ENCODE assay signal across 15 cellular contexts in the genomic region with DNA sequence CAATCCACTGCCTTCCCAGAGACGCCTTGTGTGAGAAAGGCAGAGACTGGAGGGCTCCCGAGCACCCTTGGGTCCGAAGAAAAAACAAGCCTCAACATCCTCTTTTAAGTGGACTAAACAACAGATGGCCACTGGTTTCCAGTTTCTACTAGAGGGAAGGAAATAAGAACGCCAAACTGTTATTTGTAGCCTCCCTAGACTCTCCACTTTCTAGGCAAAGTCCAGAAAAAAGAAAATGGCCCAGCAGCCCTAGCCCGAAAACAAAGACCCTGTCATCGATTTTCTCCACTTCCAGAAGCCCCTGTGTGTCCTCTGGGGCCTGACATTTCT. TPM values are rescaled to one million over a fixed set of nuclear protein-coding genes. Genes with fewer than 3 reads are reported as not detected.
DNase-seq lines count a peak whose midpoint lies in the region; ATAC-seq, FAIRE-seq and TF ChIP-seq lines count a peak whose summit lies in the region.
"Had no signal": no experiment of that assay in that cellular context is flagged by ENCODE, and none has a peak within 500 bp of the region (broad histone marks: within the 10 kb centered on the region; RNA-seq: fewer than 3 reads in every experiment).

No MANE protein-coding gene starts in this region.

- H3K56ac ChIP-seq in IMR-90 (ENCODE audit: extremely low read depth, insufficient read depth, low read length), result no peak overlapping the region

- in situ Hi-C loops in IMR-90 (cut with MboI; ENCODE audit: low sequenced_read_pairs), result no loop called here
- in situ Hi-C loops in GM12878 (cut with MboI), result no loop called here

- H3K79me2 ChIP-seq in GM12878 (ENCODE audit: control insufficient read depth, insufficient read depth, low read length), result peaks cover 71% of the 10 kb centered on the region

- RAD21 ChIA-PET in GM12878 (lab: Charles Lee; ENCODE audit: unreplicated experiment), result interaction anchor here (1.2 kb wide), 1 partner anchor 18 kb away, joined by 3 read pairs; no protein-coding TSS in a partner anchor

- WGBS in IMR-90 (ENCODE audit: extremely low coverage in 2 of 2, insufficient read length in 1 of 2), 2 experiments, result no CpG with 5 or more reads among the region's 6 CpGs
- WGBS in GM12878 (ENCODE audit: insufficient coverage, insufficient replicate concordance, low lambda C conversion rate, missing lambda C conversion rate), result 86% methylated on average over 6 of the region's 6 CpGs

- FAIRE-seq in GM12878 (lab: Jason Lieb, UNC), result no peak
- FAIRE-seq: GM12892, RCC 7860 had no signal

- no peak overlapping the region for H2AK9ac ChIP-seq in IMR-90 (replicated peaks; ENCODE audit: low read depth, low read length, poor library complexity)

- H3K9me3 ChIP-seq in IMR-90 (ENCODE audit: control insufficient read depth, insufficient read depth, low read length) (no peaks in the 10 kb centered on the region), GM12878 (replicated peaks; ENCODE audit: control insufficient read depth, insufficient read depth, low read length) (no peaks in the 10 kb centered on the region)

- intact Hi-C loops in IMR-90 (cut with micrococcal nuclease), result no loop called here
- intact Hi-C loops in GM12878 (cut with micrococcal nuclease; ENCODE audit: unreplicated experiment), result no loop called here

- dilution Hi-C loops in IMR-90 (cut with HindIII; ENCODE audit: low sequenced_read_pairs, unreplicated experiment), result no loop called here

- CTCF ChIA-PET in IMR-90 (lab: Yijun Ruan, JAX), result interaction anchor here (0.5 kb wide), 1 partner anchor 303 kb away, joined by 3 read pairs; no protein-coding TSS in a partner anchor
- CTCF ChIA-PET in GM12878 (lab: Yijun Ruan, JAX), result no interaction called here

- no peak overlapping the region for H2BK120ac ChIP-seq in IMR-90 (ENCODE audit: low read depth, low read length)

- TF ChIP-seq RAD21 in IMR-90 (IDR thresholded peaks at IDR 0.05; ENCODE audit: low read length) (no peak), GM12878 (IDR thresholded peaks at IDR 0.05; ENCODE audit: insufficient read depth, low read depth, low read length) (no peak)

- H3K9ac ChIP-seq in IMR-90 (ENCODE audit: low read depth, low read length) (no peak overlapping the region), GM12878 (ENCODE audit: control insufficient read depth, insufficient read depth, low read length) (no peak overlapping the region)

- H3K36me3 ChIP-seq in IMR-90 (ENCODE audit: control insufficient read depth, insufficient read depth, low read length), result peaks cover 5% of the 10 kb centered on the region; the same call in 1 of the 2 replicates
- no peaks in the 10 kb centered on the region for H3K36me3 ChIP-seq in GM12878 (ENCODE audit: control insufficient read depth in 2 of 2, insufficient read depth in 2 of 2, low read length in 1 of 2)

- POLR2A ChIA-PET in IMR-90 (lab: Charles Lee; ENCODE audit: unreplicated experiment) (no interaction called here), GM12878 (lab: Charles Lee) (interaction anchor here (0.6 kb wide), 1 partner anchor 39 kb away, joined by 8 read pairs; no protein-coding TSS in a partner anchor)

- H3K18ac ChIP-seq in IMR-90 (ENCODE audit: low read depth, low read length), result no peak overlapping the region

- H4K5ac ChIP-seq in IMR-90 (ENCODE audit: low read depth, low read length), result no peak overlapping the region

- no peak overlapping the region for H3K4me2 ChIP-seq in IMR-90 (ENCODE audit: low read depth, low read length)
- H3K4me2 ChIP-seq in GM12878 (ENCODE audit: control insufficient read depth, insufficient read depth), result peak overlapping the region; percentile 1; the same call in 1 of the 2 replicates

- no peak for TF ChIP-seq POLR2A in IMR-90 (IDR thresholded peaks at IDR 0.05; ENCODE audit: low read depth, low read length)
- TF ChIP-seq POLR2A in GM12878 (IDR thresholded peaks at IDR 0.05; ENCODE audit: low read depth, low read length), result no peak

- H4K91ac ChIP-seq in IMR-90 (ENCODE audit: insufficient read depth, low read depth, low read length), result 0 out of 2 replicates have a peak overlapping the region, but pooled peaks have one; percentile 1

- H4K20me1 ChIP-seq in IMR-90 (ENCODE audit: insufficient read depth, low read length) (peaks cover 63% of the 10 kb centered on the region), GM12878 (ENCODE audit: control insufficient read depth, insufficient read depth) (peaks cover 3% of the 10 kb centered on the region; the same call in 1 of the 2 replicates)

- no peaks in the 10 kb centered on the region for H3K27me3 ChIP-seq in IMR-90 (ENCODE audit: control insufficient read depth, insufficient read depth, low read length)
- H3K27me3 ChIP-seq in GM12878 (replicated peaks in 1 of 2; ENCODE audit: control insufficient read depth in 2 of 2, insufficient read depth in 2 of 2, low read length in 1 of 2), result no peaks in the 10 kb centered on the region

- no peak overlapping the region for H2BK5ac ChIP-seq in IMR-90 (ENCODE audit: low read depth, low read length, poor library complexity, severe bottlenecking)

- H3K4me3 ChIP-seq in IMR-90 (ENCODE audit: insufficient read depth, low read depth, low read length) (no peak overlapping the region), GM12878 (no peak overlapping the region)

- no peak overlapping the region for H3K23ac ChIP-seq in IMR-90 (ENCODE audit: low read depth, low read length)

- H3K4me1 ChIP-seq in IMR-90 (ENCODE audit: control insufficient read depth, insufficient read depth, low read length) (peaks cover 30% of the 10 kb centered on the region), GM12878 (ENCODE audit: control insufficient read depth, insufficient read depth, low read length) (peaks cover 30% of the 10 kb centered on the region)

- H2AFZ ChIP-seq in IMR-90 (replicated peaks; ENCODE audit: low read length, poor library complexity) (no peak overlapping the region), GM12878 (ENCODE audit: control insufficient read depth, low read depth, low read length) (no peak overlapping the region)

- H3K4ac ChIP-seq in IMR-90 (ENCODE audit: low read depth, low read length), result no peak overlapping the region

- no peak for TF ChIP-seq CTCF in IMR-90 (conservative IDR thresholded peaks at IDR 0.05; ENCODE audit: low read depth, low read length)
- TF ChIP-seq CTCF in GM12878 (IDR thresholded peaks at IDR 0.05 in 2 of 3, conservative IDR thresholded peaks at IDR 0.05 in 1 of 3; ENCODE audit: control insufficient read depth in 2 of 3, extremely low read depth in 1 of 3, insufficient read depth in 1 of 3, low read depth in 3 of 3, low read length in 3 of 3), result no peak

- ATAC-seq in IMR-90 (ENCODE audit: low read depth), result no peak
- ATAC-seq in GM12878, result no peak
- no peak for ATAC-seq in GM21528 (IDR thresholded peaks at IDR 0.05; ENCODE audit: low FRiP score, unreplicated experiment)

- SMC1A ChIA-PET in GM12878 (lab: Charles Lee; ENCODE audit: uncharacterized antibody, unreplicated experiment), result interaction anchor here (2.2 to 6.4 kb wide), 2 partner anchors 10 to 20 kb away, joined by 12 to 62 read pairs; no protein-coding TSS in a partner anchor

- peaks cover 20% of the 10 kb centered on the region for H3K9me1 ChIP-seq in IMR-90 (ENCODE audit: insufficient read depth, low read length)

- BruUV-seq in IMR-90 (replicated peaks; lab: Mats Ljungman, UMichigan), result no TSS peak
- BruUV-seq in GM12878 (replicated peaks; lab: Mats Ljungman, UMichigan), result no TSS peak

- DNase-seq in DMS 273 (lab: John Stamatoyannopoulos, UW; ENCODE audit: unreplicated experiment) (peak; percentile 57), DMS 273 treated with DMSO at 0.1 percent for 48 hours (lab: John Stamatoyannopoulos, UW) (no peak), IMR-90 (no peak), GM12878 (ENCODE audit: low read depth, low spot score) (no peak), pons (ENCODE audit: low spot score) (peak; percentile 66), UCSD-AML1 (lab: John Stamatoyannopoulos, UW; ENCODE audit: unreplicated experiment) (no peak)
- DNase-seq in effector CD8-positive, alpha-beta T cell (lab: John Stamatoyannopoulos, UW), result no peak
- DNase-seq: activated gamma-delta T cell treated with Interleukin-2 at 50 U/mL for 16 hours; NCI-H187; NCI-H69; stimulated activated CD4-positive, alpha-beta T cell treated with anti-CD3 and anti-CD28 coated beads, Interleukin-1b, Interleukin-23, amount 100 ng/mL, for 48 hours had no signal

- peaks cover 41 to 84% of the 10 kb centered on the region in 2 experiments for H3K79me1 ChIP-seq in IMR-90 (ENCODE audit: low read depth in 1 of 2, low read length in 2 of 2)

- H4K8ac ChIP-seq in IMR-90 (ENCODE audit: low read depth in 2 of 2, low read length in 2 of 2), result no peak overlapping the region

- H2BK15ac ChIP-seq in IMR-90 (ENCODE audit: low read depth, low read length), result no peak overlapping the region

- no peak overlapping the region; the same call in 1 of the 2 replicates for H2AK5ac ChIP-seq in IMR-90 (ENCODE audit: low read depth, low read length)

- TF ChIP-seq EP300 in GM12878 (IDR thresholded peaks at IDR 0.05; ENCODE audit: borderline replicate concordance in 1 of 2, control insufficient read depth in 1 of 2, low read depth in 2 of 2, low read length in 2 of 2), result no peak

- H2BK20ac ChIP-seq in IMR-90 (ENCODE audit: low read depth, low read length), result no peak overlapping the region

- H3K14ac ChIP-seq in IMR-90 (replicated peaks; ENCODE audit: low read depth, low read length), result no peak overlapping the region

- H3K27ac ChIP-seq in IMR-90 (ENCODE audit: insufficient read depth, low read length) (no peak overlapping the region), GM12878 (ENCODE audit: control insufficient read depth, insufficient read depth) (no peak overlapping the region)
- H3K27ac ChIP-seq: 22Rv1 had no signal

RNA-seq across cellular contexts. Expression of a gene that starts 6.0 kb away (rescaled TPM):
- total RNA-seq in IMR-90 (2012; rRNA removed) (35.3 and 55.5 TPM in 2 replicates), GM12878 (2014; rRNA removed) (97.4 and 102 TPM in 2 replicates), GM12878 (2014; rRNA removed; fragmentation: Illumina TruSeq; extraction: Trizol) (124 and 131 TPM in 2 replicates), GM12878 (2021) (114 and 128 TPM in 2 replicates)
- polyA plus RNA-seq in IMR-90 (2012; rRNA removed) (77.0 and 89.7 TPM in 2 replicates), GM12878 (2011; rRNA removed) (186 and 284 TPM in 2 replicates), GM12878 (2014; fragmentation: Illumina TruSeq; extraction: Trizol) (193 and 226 TPM in 2 replicates), GM12878 (2014; fragmentation: Nextera tagmentation; extraction: Ambion mirVana) (100 to 1,000 TPM in 1 of 2 experiments, 10 to 100 TPM in 1; 72.8 to 134 TPM), GM12878 (2014; rRNA removed) (134 and 157 TPM in 2 replicates), GM12878 (2016; fragmentation: Nextera tagmentation; extraction: Ambion mirVana) (100 to 1,000 TPM; 116 to 123 TPM)
- polyA plus RNA-seq in IMR-90 (2012; cell fraction: cytosol; rRNA removed), result 29.0 and 54.5 TPM in 2 replicates
- 9.4 and 39.2 TPM in 2 replicates for polyA plus RNA-seq in IMR-90 (2012; cell fraction: nucleus; rRNA removed; ENCODE audit: low replicate concordance)
- total RNA-seq in GM12878 (2013; cell fraction: nucleolus; rRNA removed), result 17.2 and 20.2 TPM in 2 replicates
- 113 TPM for polyA plus RNA-seq in GM12878 (2011; ENCODE audit: low read depth)
- polyA plus RNA-seq in GM12878 (2011; cell fraction: cytosol; rRNA removed), result 71.0 and 87.2 TPM in 2 replicates
- polyA plus RNA-seq in GM12878 (2011; cell fraction: nucleus; rRNA removed), result 39.4 and 46.2 TPM in 2 replicates
- polyA plus RNA-seq in GM12878 (2012), result 162 and 180 TPM in 2 replicates
- polyA minus RNA-seq in GM12878 (2011; rRNA and poly(A)+ RNA removed), result 38.0 and 39.4 TPM in 2 replicates
- 34.1 and 34.9 TPM in 2 replicates for polyA minus RNA-seq in GM12878 (2011; cell fraction: cytosol; rRNA and poly(A)+ RNA removed)
- 8.6 and 10.7 TPM in 2 replicates for polyA minus RNA-seq in GM12878 (2011; cell fraction: nucleus; rRNA and poly(A)+ RNA removed)

Comparison
In these comparisons a context has a peak if more than half of its experiments do, and no peak if none do; other contexts are left out.
1. DNase-seq: peak in DMS 273 (single experiment) and pons (single experiment); none in DMS 273 treated with DMSO at 0.1 percent for 48 hours (single experiment), IMR-90 (single experiment), GM12878 (single experiment), effector CD8-positive, alpha-beta T cell (single experiment) and UCSD-AML1 (single experiment).